25 cellular contexts compared by ENCODE assay signal in the genomic region with DNA sequence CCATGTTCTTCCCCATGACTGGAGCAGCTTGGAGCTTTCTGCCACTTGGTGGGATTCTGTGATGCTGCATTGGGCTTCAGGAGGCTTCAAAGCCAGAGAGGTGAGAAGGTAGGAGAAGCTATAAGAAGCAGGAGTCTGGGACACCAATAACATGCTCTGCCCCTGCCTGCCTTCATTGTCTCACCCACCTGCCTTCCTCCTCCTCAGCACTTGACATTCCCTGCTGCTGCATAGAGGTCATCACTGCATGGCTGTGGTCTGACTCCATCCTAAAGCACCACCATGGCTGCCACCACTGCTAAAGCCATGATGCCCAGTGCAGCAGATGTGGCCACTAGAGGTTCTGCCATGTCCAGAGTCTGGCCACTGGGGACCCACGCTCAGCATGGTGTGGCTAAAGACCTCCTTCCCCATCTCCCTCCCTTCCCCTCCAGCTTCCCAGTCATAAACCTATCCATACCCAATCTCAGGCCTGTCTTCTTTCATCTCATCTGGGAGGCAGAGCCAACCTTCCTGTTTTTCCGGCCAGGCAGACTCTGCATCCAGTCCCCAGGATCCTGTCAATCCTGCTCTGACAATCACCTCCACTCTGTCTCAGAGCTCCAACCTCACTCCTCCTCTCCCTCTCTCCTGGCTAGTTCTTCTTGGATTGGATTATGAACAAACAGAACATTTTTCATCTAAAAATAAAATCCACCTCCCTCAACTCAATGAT.
"Had no signal": no experiment of that assay in that cellular context is flagged by ENCODE, and none has a peak within 500 bp of the region (broad histone marks: within the 10 kb centered on the region; RNA-seq: fewer than 3 reads in every experiment).

No MANE protein-coding gene starts in this region.

- H3K4me3 ChIP-seq: hepatocyte, left lung, lower lobe of right lung, neural progenitor cell, psoas muscle, right lobe of liver, smooth muscle cell, tibial nerve, uterus had no signal

- H3K27ac Mint-ChIP-seq: nephron progenitor cell; neural progenitor cell; stimulated activated memory B cell treated with anti-CD40 and anti-IgM and Interleukin-4, amounts not matched to agents 10 μg/mL and 1 μg/mL and 100 μg/mL, for 72 hours; stimulated activated naive CD8-positive, alpha-beta T cell treated with anti-CD3 and anti-CD28 coated beads, Interleukin-15, amount 100 ng/mL, for 72 hours; type B pancreatic cell had no signal

- ATAC-seq: left colon; left lung; lower lobe of right lung; naive thymus-derived CD8-positive, alpha-beta T cell; psoas muscle; right lobe of liver; stimulated activated memory B cell treated with anti-CD40 and anti-IgM and Interleukin-4, amounts not matched to agents 10 μg/mL and 1 μg/mL and 100 μg/mL, for 72 hours; stimulated activated naive CD8-positive, alpha-beta T cell treated with anti-CD3 and anti-CD28 coated beads, Interleukin-15, amount 100 ng/mL, for 72 hours had no signal

- H3K36me3 Mint-ChIP-seq: naive thymus-derived CD8-positive, alpha-beta T cell; stimulated activated memory B cell treated with anti-CD40 and anti-IgM and Interleukin-4, amounts not matched to agents 10 μg/mL and 1 μg/mL and 100 μg/mL, for 72 hours; type B pancreatic cell had no signal

- H3K27me3 ChIP-seq: neural progenitor cell, right lobe of liver, tibial nerve, uterus had no signal

- H3K9ac ChIP-seq: neural progenitor cell, parathyroid adenoma had no signal

- H3K27ac ChIP-seq: hepatocyte, left lung, lower lobe of right lung, neural progenitor cell, parathyroid adenoma, psoas muscle, right lobe of liver, tibial nerve, uterus had no signal

- H3K36me3 ChIP-seq: left lung, lower lobe of right lung, neural progenitor cell, right lobe of liver, tibial nerve, uterus had no signal

- H2AFZ ChIP-seq: hepatocyte, neural progenitor cell, parathyroid adenoma had no signal

- FAIRE-seq: keratinocyte had no signal

- H3K4me1 ChIP-seq: left lung, lower lobe of right lung, neural progenitor cell, parathyroid adenoma, psoas muscle, right lobe of liver, uterus had no signal

- H3K4me1 Mint-ChIP-seq: naive thymus-derived CD8-positive, alpha-beta T cell; nephron progenitor cell had no signal

- H3K79me2 ChIP-seq: hepatocyte, parathyroid adenoma had no signal

- H3K4me2 ChIP-seq: hepatocyte, neural progenitor cell, smooth muscle cell had no signal

- H3K4me3 Mint-ChIP-seq: naive thymus-derived CD8-positive, alpha-beta T cell; nephron progenitor cell; neural progenitor cell; stimulated activated memory B cell treated with anti-CD40 and anti-IgM and Interleukin-4, amounts not matched to agents 10 μg/mL and 1 μg/mL and 100 μg/mL, for 72 hours; stimulated activated naive CD8-positive, alpha-beta T cell treated with anti-CD3 and anti-CD28 coated beads, Interleukin-15, amount 100 ng/mL, for 72 hours; type B pancreatic cell had no signal

- H3K9me3 ChIP-seq: left lung, lower lobe of right lung, psoas muscle, right lobe of liver, tibial nerve, uterus had no signal

- DNase-seq: left colon; left lung; lower lobe of right lung; mammary epithelial cell; mesenchymal stem cell; naive thymus-derived CD8-positive, alpha-beta T cell; nephron progenitor cell; psoas muscle; right lobe of liver; stimulated activated CD4-positive, alpha-beta T cell treated with anti-CD3 and anti-CD28 coated beads, Interleukin-1b, Interleukin-23, amount 100 ng/mL, for 48 hours; stimulated activated CD4-positive, alpha-beta T cell treated with anti-CD3 and anti-CD28 coated beads, Interleukin-2, amount 100 ng/mL, for 48 hours; stimulated activated CD4-positive, alpha-beta T cell treated with anti-CD3 and anti-CD28 coated beads, Interleukin-4, amount 100 ng/mL, for 4 hours; stimulated activated CD8-positive, alpha-beta memory T cell treated with anti-CD3 and anti-CD28 coated beads, Interleukin-4, amount 100 ng/mL, for 48 hours; stimulated activated naive CD4-positive, alpha-beta T cell treated with Interleukin-2 at 50 U/mL for 16 hours; stimulated activated naive CD8-positive, alpha-beta T cell treated with anti-CD3 and anti-CD28 coated beads, Interleukin-15, amount 100 ng/mL, for 72 hours; substantia nigra; uterus had no signal

- H3K9me3 Mint-ChIP-seq: naive thymus-derived CD8-positive, alpha-beta T cell; nephron progenitor cell; stimulated activated memory B cell treated with anti-CD40 and anti-IgM and Interleukin-4, amounts not matched to agents 10 μg/mL and 1 μg/mL and 100 μg/mL, for 72 hours; stimulated activated naive CD8-positive, alpha-beta T cell treated with anti-CD3 and anti-CD28 coated beads, Interleukin-15, amount 100 ng/mL, for 72 hours; type B pancreatic cell had no signal
